Comparison of ENCODE assay signal across 8 cellular contexts in genomic region chr4:140151700-140152014, GRCh38. TPM values are rescaled to one million over a fixed set of nuclear protein-coding genes. Genes with fewer than 3 reads are reported as not detected.
DNase-seq lines count a peak whose midpoint lies in the region; ATAC-seq and TF ChIP-seq lines count a peak whose summit lies in the region.

No MANE protein-coding gene starts in this region.

- no peaks in the 10 kb centered on the region for H3K9me3 Mint-ChIP-seq in T-cell

- H3K4me3 Mint-ChIP-seq in T-cell: peak overlapping the region; percentile 94 to 96 (median 95)

- H3K27me3 ChIP-seq in breast epithelium: no peaks in the 10 kb centered on the region
- H3K27me3 ChIP-seq in sigmoid colon: no peaks in the 10 kb centered on the region

- POLR2A ChIA-PET in T-cell (lab: Charles Lee): interaction anchor here in 1 of 2 donors (0.6 kb wide), 1 partner anchor 95 kb away, joined by 3 read pairs; no protein-coding TSS in a partner anchor

- peak overlapping the region; percentile 2 for H3K4me3 ChIP-seq in GM12864 (ENCODE audit: low read depth, low read length)
- H3K4me3 ChIP-seq in breast epithelium: peak overlapping the region; percentile 68 to 79 (median 72)
- peak overlapping the region; percentile 83 for H3K4me3 ChIP-seq in iPS-18c (ENCODE audit: insufficient read depth, low read depth, low read length)
- H3K4me3 ChIP-seq in sigmoid colon: peak overlapping the region; percentile 71 to 86 (median 76)

- H3K27ac Mint-ChIP-seq in T-cell: peak overlapping the region; percentile 74 to 83

- H3K9me3 ChIP-seq in breast epithelium: no peaks in the 10 kb centered on the region
- H3K9me3 ChIP-seq in iPS-18c (ENCODE audit: control insufficient read depth, insufficient read depth, low read length): peaks cover 3% of the 10 kb centered on the region
- no peaks in the 10 kb centered on the region for H3K9me3 ChIP-seq in sigmoid colon

- peak; percentile 48 to 63 (median 52) for ATAC-seq in T-cell (replicated peaks in 1 of 4)
- no peak for ATAC-seq in HG02852 (IDR thresholded peaks at IDR 0.05; ENCODE audit: unreplicated experiment)
- ATAC-seq in HG02798 (IDR thresholded peaks at IDR 0.05; ENCODE audit: poor library complexity, unreplicated experiment): no peak

- H3K4me1 ChIP-seq in breast epithelium (peaks cover 4% of the 10 kb centered on the region in 2 donors), sigmoid colon (peaks cover 0 to 20% (median 8%) of the 10 kb centered on the region in 4 donors)

- peak overlapping the region; percentile 96 to 98 for H3K27ac ChIP-seq in breast epithelium
- H3K27ac ChIP-seq in sigmoid colon: peak overlapping the region; percentile 96 to 99 (median 98)

- DNase-seq in GM12864 (ENCODE audit: low read depth) (no peak), NCI-H187 treated with DMSO at 0.1 percent for 48 hours (lab: John Stamatoyannopoulos, UW) (peak; percentile 73), T-cell (peak in 26 of 34 experiments; percentile 51 to 80 (median 68)), breast epithelium (ENCODE audit: low spot score in 2 of 2) (peak; percentile 76 to 86), sigmoid colon (peak; percentile 90)

- TF ChIP-seq CTCF in GM12864 (IDR thresholded peaks at IDR 0.05; ENCODE audit: low read depth, low read length, missing control alignments) (no peak), breast epithelium (IDR thresholded peaks at IDR 0.05) (no peak), sigmoid colon (IDR thresholded peaks at IDR 0.05) (no peak)

- CTCF ChIA-PET in T-cell (lab: Charles Lee): interaction anchor here in 1 of 2 donors (0.8 to 1.6 kb wide), 2 partner anchors 54 to 99 kb away, joined by 4 to 5 read pairs; no protein-coding TSS in a partner anchor

- WGBS in sigmoid colon, 2 donors: 0 to 1% methylated on average over 11 of the region's 11 CpGs

- peaks cover 33 to 41% (median 34%) of the 10 kb centered on the region in 3 donors for H3K4me1 Mint-ChIP-seq in T-cell

- H3K36me3 ChIP-seq in breast epithelium: no peaks in the 10 kb centered on the region
- H3K36me3 ChIP-seq in sigmoid colon: no peaks in the 10 kb centered on the region

- no peak for TF ChIP-seq EP300 in sigmoid colon (IDR thresholded peaks at IDR 0.05)

- TF ChIP-seq POLR2A in breast epithelium (IDR thresholded peaks at IDR 0.05): no peak
- TF ChIP-seq POLR2A in sigmoid colon (IDR thresholded peaks at IDR 0.05): peak in 1 of 2 donors; percentile 14

- intact Hi-C loops in breast epithelium (cut with DNase I; ENCODE audit: low total_unique reads) (loop anchor here (2.0 to 5.0 kb wide), 3 partner anchors 101 to 414 kb away; no protein-coding TSS in a partner anchor), sigmoid colon (cut with DNase I) (loop anchor here (2.0 to 10.0 kb wide), 12 partner anchors 54 to 847 kb away; partner anchors contain the start of genes MGST2, NAA15, NDUFC1 and SETD7)

- H3K27me3 Mint-ChIP-seq in T-cell: no peaks in the 10 kb centered on the region

- H3K36me3 Mint-ChIP-seq in T-cell: no peaks in the 10 kb centered on the region

RNA-seq across cellular contexts. Expression of gene MAML3, which starts 2.3 kb away (rescaled TPM):
- total RNA-seq in T-cell: 1 to 10 TPM; 2.0 to 3.4 (median 2.7) TPM
- 10 to 100 TPM in 2 of 3 donors, 1 to 10 TPM in 1; 5.0 to 16.8 (median 11.1) TPM for total RNA-seq in breast epithelium
- total RNA-seq in sigmoid colon: 10 to 100 TPM in 1 of 4 donors, 1 to 10 TPM in 3; 5.0 to 16.3 (median 7.6) TPM
- polyA plus RNA-seq in sigmoid colon: 1 to 10 TPM; 3.5 to 5.4 (median 4.2) TPM

Comparison
In these comparisons a context has a peak if more than half of its experiments do, and no peak if none do; other contexts are left out.
1. H3K4me3 ChIP-seq: peak in every context shown above with its lines; median percentile 83 in iPS-18c; 76 in sigmoid colon; 72 in breast epithelium; 2 in GM12864.
2. ATAC-seq: peak in T-cell (4 of 4); none in HG02852 (single experiment) and HG02798 (single experiment).